8 cellular contexts compared by ENCODE assay signal in the genomic region with DNA sequence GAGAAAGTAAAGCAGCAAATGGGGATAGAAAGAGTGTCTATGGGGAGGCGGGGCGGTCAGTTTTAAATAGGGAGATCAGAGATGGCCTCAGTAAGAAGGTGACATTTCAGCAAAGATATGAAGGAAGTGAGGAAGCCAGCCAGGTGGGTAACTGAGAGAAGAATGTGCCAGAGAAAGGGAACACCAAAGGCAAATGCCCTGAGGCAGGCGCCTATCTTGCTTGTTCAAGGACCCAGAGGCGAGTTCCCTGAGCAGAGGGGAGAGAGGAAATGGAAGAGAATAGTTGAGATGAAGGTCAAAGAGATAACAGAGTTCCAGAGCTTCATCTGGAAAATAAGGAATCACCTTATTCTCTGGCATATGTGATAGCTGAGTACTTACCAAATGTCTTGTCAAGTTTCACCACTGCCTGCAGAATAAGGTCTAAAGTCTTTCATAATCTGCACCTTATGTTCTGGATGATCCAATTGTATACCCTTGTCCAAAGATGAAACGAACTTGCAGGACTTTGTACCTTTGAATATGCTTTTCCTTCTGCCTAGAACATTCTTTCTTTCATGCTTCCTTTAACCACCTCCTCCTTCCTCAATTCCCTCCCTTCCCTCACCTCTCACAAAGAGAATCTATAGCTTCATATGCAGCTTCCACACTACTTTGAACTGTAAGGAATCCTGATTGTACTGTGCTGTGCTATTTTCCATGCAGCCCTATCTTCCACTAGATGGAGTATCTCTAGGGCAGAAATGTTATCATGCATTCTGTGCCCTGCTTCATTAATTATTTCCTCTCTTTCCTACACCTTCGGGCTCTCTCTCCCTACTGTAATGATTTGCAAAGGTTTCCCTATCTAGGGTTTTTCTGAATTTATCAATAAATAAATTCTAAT. TPM values are rescaled to one million over a fixed set of nuclear protein-coding genes. Genes with fewer than 3 reads are reported as not detected.
DNase-seq lines count a peak whose midpoint lies in the region; ATAC-seq and TF ChIP-seq lines count a peak whose summit lies in the region.

No MANE protein-coding gene starts in this region.

- H3K36me3 ChIP-seq in GM06990 (ENCODE audit: control insufficient read depth, insufficient read depth, low read length) (peaks cover 3% of the 10 kb centered on the region), OCI-LY1 (ENCODE audit: insufficient read depth, low read length) (peaks cover 25% of the 10 kb centered on the region; the same call in 1 of the 2 replicates), HAP-1 (replicated peaks) (no peaks in the 10 kb centered on the region)

- ATAC-seq in HG03378 (IDR thresholded peaks at IDR 0.05; ENCODE audit: unreplicated experiment) (no peak), GM19023 (IDR thresholded peaks at IDR 0.05; ENCODE audit: unreplicated experiment) (no peak)

- H2AFZ ChIP-seq in OCI-LY1 (ENCODE audit: low read length) = no peak overlapping the region

- no peaks in the 10 kb centered on the region for H3F3A ChIP-seq in OCI-LY1 (ENCODE audit: insufficient read depth, low read length)

- no peaks in the 10 kb centered on the region for H4K20me1 ChIP-seq in OCI-LY1 (ENCODE audit: insufficient read depth, low read length)

- no peak overlapping the region for H3K9ac ChIP-seq in OCI-LY1 (ENCODE audit: low read length)

- no peaks in the 10 kb centered on the region for H3K9me2 ChIP-seq in OCI-LY1 (ENCODE audit: low read depth, low read length)

- H3K9me3 ChIP-seq in OCI-LY1 (ENCODE audit: low read length) = no peaks in the 10 kb centered on the region
- H3K9me3 ChIP-seq in HAP-1 = no peaks in the 10 kb centered on the region

- H3K4me1 ChIP-seq in OCI-LY1 (ENCODE audit: insufficient read depth, low read length, severe bottlenecking) (no peaks in the 10 kb centered on the region), HAP-1 (no peaks in the 10 kb centered on the region)

- H3K4me3 ChIP-seq in GM06990 (replicated peaks; ENCODE audit: low read depth, low read length) (no peak overlapping the region), OCI-LY1 (ENCODE audit: low read depth, low read length, poor library complexity, severe bottlenecking) (no peak overlapping the region), HAP-1 (no peak overlapping the region)

- TF ChIP-seq CTCF in GM06990 (IDR thresholded peaks at IDR 0.05; ENCODE audit: insufficient read depth, low read length, poor library complexity, severe bottlenecking) = peak; percentile 7
- peak; percentile 16; the same call in 1 of the 2 replicates for TF ChIP-seq CTCF in OCI-LY1 (IDR thresholded peaks at IDR 0.05; ENCODE audit: low read length)
- peak; percentile 20 for TF ChIP-seq CTCF in endothelial cell (IDR thresholded peaks at IDR 0.05; ENCODE audit: unreplicated experiment)
- TF ChIP-seq CTCF in nephron (IDR thresholded peaks at IDR 0.05; ENCODE audit: unreplicated experiment in 3 of 3) = peak in 2 of 3 experiments; percentile 11 to 13

- no peak for DNase-seq in GM06990 (ENCODE audit: extremely low read depth, insufficient read length)
- no peak for DNase-seq in endothelial cell (ENCODE audit: low spot score)
- DNase-seq in HAP-1 (ENCODE audit: low spot score in 2 of 2) = no peak
- no peak for DNase-seq in NCI-H774 (lab: John Stamatoyannopoulos, UW)

- H3K27me3 ChIP-seq in GM06990 (replicated peaks; ENCODE audit: control insufficient read depth, insufficient read depth, low read length) = no peaks in the 10 kb centered on the region
- no peaks in the 10 kb centered on the region for H3K27me3 ChIP-seq in OCI-LY1 (ENCODE audit: insufficient read depth, low read length)
- H3K27me3 ChIP-seq in HAP-1 (ENCODE audit: low read depth) = no peaks in the 10 kb centered on the region

- H3K27me3 Mint-ChIP-seq in endothelial cell (ENCODE audit: unreplicated experiment) (peaks cover 2% of the 10 kb centered on the region), nephron (ENCODE audit: low read depth) (no peaks in the 10 kb centered on the region)

- H3K36me3 Mint-ChIP-seq in endothelial cell (ENCODE audit: low read depth, unreplicated experiment) (no peaks in the 10 kb centered on the region), nephron (ENCODE audit: low read depth) (peaks cover 23% of the 10 kb centered on the region)

- H3K4me1 Mint-ChIP-seq in endothelial cell (ENCODE audit: unreplicated experiment) (peaks cover 6% of the 10 kb centered on the region), nephron (no peaks in the 10 kb centered on the region)

- no peak overlapping the region for H3K27ac ChIP-seq in OCI-LY1 (ENCODE audit: low read depth, low read length, poor library complexity, severe bottlenecking)

- H3K4me3 Mint-ChIP-seq in endothelial cell (ENCODE audit: unreplicated experiment) = no peak overlapping the region
- H3K4me3 Mint-ChIP-seq in nephron = no peak overlapping the region

- H3K27ac Mint-ChIP-seq in endothelial cell (ENCODE audit: unreplicated experiment) = no peak overlapping the region
- H3K27ac Mint-ChIP-seq in nephron = no peak overlapping the region

- H3K79me2 ChIP-seq in OCI-LY1 (ENCODE audit: insufficient read depth, low read length) = no peaks in the 10 kb centered on the region

- in situ Hi-C loops in HAP-1 (cut with MboI; ENCODE audit: low sequenced_read_pairs) = loop anchor here (25.0 kb wide), 1 partner anchor 970 kb away; no protein-coding TSS in a partner anchor

- H3K9me3 Mint-ChIP-seq in endothelial cell (ENCODE audit: unreplicated experiment) (no peaks in the 10 kb centered on the region), nephron (no peaks in the 10 kb centered on the region)

- H3K4me2 ChIP-seq in OCI-LY1 (ENCODE audit: low read length) = no peak overlapping the region

RNA-seq across cellular contexts. Expression of gene GNPTAB, which starts 38.5 kb away (rescaled TPM):
- total RNA-seq in endothelial cell (ENCODE audit: unreplicated experiment) = 47.6 TPM

RNA-seq across cellular contexts. Expression of gene SYCP3, which starts 53.0 kb away (rescaled TPM):
- not detected for total RNA-seq in endothelial cell (ENCODE audit: unreplicated experiment)
